Comparison of ENCODE assay signal across 11 cellular contexts in genomic region chr11:11976476-11977187, GRCh38. TPM values are rescaled to one million over a fixed set of nuclear protein-coding genes. Genes with fewer than 3 reads are reported as not detected.
DNase-seq lines count a peak whose midpoint lies in the region; ATAC-seq, FAIRE-seq and TF ChIP-seq lines count a peak whose summit lies in the region.
"Had no signal": no experiment of that assay in that cellular context is flagged by ENCODE, and none has a peak within 500 bp of the region (broad histone marks: within the 10 kb centered on the region; RNA-seq: fewer than 3 reads in every experiment).

No MANE protein-coding gene starts in this region.

- ATAC-seq in IMR-90 (ENCODE audit: low read depth) (peak; percentile 0; the same call in 1 of the 2 replicates), HG02571 (IDR thresholded peaks at IDR 0.05; ENCODE audit: unreplicated experiment) (no peak)

- H3K9me1 ChIP-seq in IMR-90 (ENCODE audit: insufficient read depth, low read length) (peaks cover 65% of the 10 kb centered on the region), keratinocyte (ENCODE audit: control insufficient read depth, extremely low read depth, insufficient read depth, low read length) (no peaks in the 10 kb centered on the region)

- POLR2A ChIA-PET in IMR-90 (lab: Charles Lee; ENCODE audit: unreplicated experiment), result interaction anchor here (0.6 to 0.8 kb wide), 3 partner anchors 111 to 1150 kb away, joined by 3 to 4 read pairs (median 3); no protein-coding TSS in a partner anchor

- peak overlapping the region; percentile 83 for H2BK15ac ChIP-seq in IMR-90 (ENCODE audit: low read depth, low read length)

- in situ Hi-C loops in IMR-90 (cut with MboI; ENCODE audit: low sequenced_read_pairs) (no loop called here), mammary epithelial cell (cut with MboI; ENCODE audit: low sequenced_read_pairs in 2 of 2) (no loop called here)

- H3K4me3 ChIP-seq in IMR-90 (ENCODE audit: insufficient read depth, low read depth, low read length) (no peak overlapping the region), mammary epithelial cell (replicated peaks in 1 of 3; ENCODE audit: insufficient read depth in 1 of 3, low read depth in 2 of 3, low read length in 3 of 3) (no peak overlapping the region), keratinocyte (ENCODE audit: control insufficient read depth in 2 of 3, extremely low read depth in 1 of 3, insufficient read depth in 2 of 3, low read depth in 1 of 3, low read length in 3 of 3) (no peak overlapping the region), smooth muscle cell (no peak overlapping the region)
- H3K4me3 ChIP-seq: pancreas had no signal

- DNase-seq in IMR-90 (no peak), mammary epithelial cell (no peak), keratinocyte (ENCODE audit: low read depth, low spot score) (no peak), smooth muscle cell (lab: John Stamatoyannopoulos, UW; ENCODE audit: unreplicated experiment) (no peak), NCI-H2107 treated with DMSO at 0.1 percent for 48 hours (lab: John Stamatoyannopoulos, UW; ENCODE audit: unreplicated experiment) (no peak), D341Med (ENCODE audit: low spot score) (no peak)
- DNase-seq in NK-92 treated with Interleukin-12 subunit alpha and Interleukin-12 subunit beta, amount 100 ng/mL, for 24 hours (lab: John Stamatoyannopoulos, UW), result no peak
- DNase-seq: OCI-M1; stimulated activated CD8-positive, alpha-beta memory T cell treated with anti-CD3 and anti-CD28 coated beads, Interleukin-4, amount 100 ng/mL, for 48 hours had no signal

- no peak for TF ChIP-seq RAD21 in IMR-90 (IDR thresholded peaks at IDR 0.05; ENCODE audit: low read length)

- peak overlapping the region; percentile 97 for H3K14ac ChIP-seq in IMR-90 (replicated peaks; ENCODE audit: low read depth, low read length)

- H2AK9ac ChIP-seq in IMR-90 (replicated peaks; ENCODE audit: low read depth, low read length, poor library complexity), result peak overlapping the region; percentile 96

- no peaks in the 10 kb centered on the region for H3K27me3 ChIP-seq in IMR-90 (ENCODE audit: control insufficient read depth, insufficient read depth, low read length)
- no peaks in the 10 kb centered on the region for H3K27me3 ChIP-seq in mammary epithelial cell (ENCODE audit: insufficient read depth, low read length)
- H3K27me3 ChIP-seq in keratinocyte (ENCODE audit: control insufficient read depth, extremely low read depth, insufficient read depth, low read length), result no peaks in the 10 kb centered on the region
- no peaks in the 10 kb centered on the region for H3K27me3 ChIP-seq in smooth muscle cell (ENCODE audit: low read depth)
- H3K27me3 ChIP-seq: pancreas had no signal

- peaks cover 2% of the 10 kb centered on the region for H3F3A ChIP-seq in smooth muscle cell (ENCODE audit: low read depth)

- TF ChIP-seq POLR2A in IMR-90 (IDR thresholded peaks at IDR 0.05; ENCODE audit: low read depth, low read length), result no peak

- H2AFZ ChIP-seq in IMR-90 (replicated peaks; ENCODE audit: low read length, poor library complexity), result peak overlapping the region; percentile 44
- peak overlapping the region; percentile 19 for H2AFZ ChIP-seq in mammary epithelial cell (ENCODE audit: low read depth, low read length)
- H2AFZ ChIP-seq in keratinocyte (ENCODE audit: control insufficient read depth, low read length), result no peak overlapping the region
- H2AFZ ChIP-seq in smooth muscle cell (ENCODE audit: low read depth), result no peak overlapping the region

- H3K79me1 ChIP-seq in IMR-90 (ENCODE audit: low read depth in 1 of 2, low read length in 2 of 2), result peaks cover 52 to 92% of the 10 kb centered on the region in 2 experiments

- H3K27ac ChIP-seq in IMR-90 (ENCODE audit: insufficient read depth, low read length), result peak overlapping the region; percentile 90
- peak overlapping the region; percentile 47 for H3K27ac ChIP-seq in mammary epithelial cell (ENCODE audit: insufficient read depth, low read depth, low read length)
- peak overlapping the region; percentile 61 for H3K27ac ChIP-seq in keratinocyte (ENCODE audit: control insufficient read depth, insufficient read depth, low read length)
- peak overlapping the region; percentile 83 for H3K27ac ChIP-seq in smooth muscle cell (ENCODE audit: low read depth)

- peaks cover 7% of the 10 kb centered on the region; the same call in 1 of the 2 replicates for H4K20me1 ChIP-seq in IMR-90 (ENCODE audit: insufficient read depth, low read length)
- no peaks in the 10 kb centered on the region for H4K20me1 ChIP-seq in mammary epithelial cell (ENCODE audit: insufficient read depth, low read length)
- no peaks in the 10 kb centered on the region for H4K20me1 ChIP-seq in keratinocyte (ENCODE audit: control insufficient read depth, extremely low read depth, insufficient read depth, low read length)
- H4K20me1 ChIP-seq in smooth muscle cell (ENCODE audit: low read depth), result no peaks in the 10 kb centered on the region

- CTCF ChIA-PET in IMR-90 (lab: Yijun Ruan, JAX) (interaction anchor here (0.9 to 1.2 kb wide), 2 partner anchors 10 to 45 kb away, joined by 3 to 5 read pairs; no protein-coding TSS in a partner anchor), mammary epithelial cell (lab: Charles Lee; ENCODE audit: low non-redundant PET) (interaction anchor here (0.6 kb wide), 1 partner anchor 29 kb away, joined by 4 read pairs; no protein-coding TSS in a partner anchor)

- no peaks in the 10 kb centered on the region for H3K9me3 ChIP-seq in IMR-90 (ENCODE audit: control insufficient read depth, insufficient read depth, low read length)
- H3K9me3 ChIP-seq in mammary epithelial cell (replicated peaks; ENCODE audit: insufficient read depth, low read length), result no peaks in the 10 kb centered on the region
- no peaks in the 10 kb centered on the region for H3K9me3 ChIP-seq in keratinocyte (ENCODE audit: control insufficient read depth, low read depth, low read length)
- H3K9me3 ChIP-seq in smooth muscle cell (replicated peaks; ENCODE audit: low read depth), result no peaks in the 10 kb centered on the region
- H3K9me3 ChIP-seq: pancreas had no signal

- H3K56ac ChIP-seq in IMR-90 (ENCODE audit: extremely low read depth, insufficient read depth, low read length), result peak overlapping the region; percentile 97

- no peak for TF ChIP-seq CTCF in IMR-90 (conservative IDR thresholded peaks at IDR 0.05; ENCODE audit: low read depth, low read length)
- TF ChIP-seq CTCF in mammary epithelial cell (conservative IDR thresholded peaks at IDR 0.05 in 1 of 2, IDR thresholded peaks at IDR 0.05 in 1 of 2; ENCODE audit: extremely low read depth in 1 of 2, insufficient read depth in 1 of 2, low read depth in 1 of 2, low read length in 2 of 2), result no peak
- peak in 1 of 3 experiments; percentile 26 for TF ChIP-seq CTCF in keratinocyte (optimal IDR thresholded peaks at IDR 0.05 in 1 of 3, IDR thresholded peaks at IDR 0.05 in 1 of 3, conservative IDR thresholded peaks at IDR 0.05 in 1 of 3; ENCODE audit: extremely low read depth in 1 of 3, insufficient read depth in 2 of 3, low read length in 3 of 3)
- TF ChIP-seq CTCF in smooth muscle cell (IDR thresholded peaks at IDR 0.05; ENCODE audit: borderline replicate concordance, insufficient read depth, poor library complexity, severe bottlenecking), result no peak

- H3K79me2 ChIP-seq in mammary epithelial cell (ENCODE audit: insufficient read depth, low read length), result peaks cover 17% of the 10 kb centered on the region
- peaks cover 30% of the 10 kb centered on the region for H3K79me2 ChIP-seq in keratinocyte (ENCODE audit: control insufficient read depth, insufficient read depth, low read length)
- H3K79me2 ChIP-seq in smooth muscle cell (ENCODE audit: low read depth), result no peaks in the 10 kb centered on the region

- peak overlapping the region; percentile 96 for H3K23ac ChIP-seq in IMR-90 (ENCODE audit: low read depth, low read length)

- H3K9ac ChIP-seq in IMR-90 (ENCODE audit: low read depth, low read length), result peak overlapping the region; percentile 70
- H3K9ac ChIP-seq in mammary epithelial cell (ENCODE audit: insufficient read depth, low read length), result peak overlapping the region; percentile 36
- peak overlapping the region; percentile 17 for H3K9ac ChIP-seq in keratinocyte (ENCODE audit: control insufficient read depth, extremely low read depth, insufficient read depth, low read length)
- H3K9ac ChIP-seq in smooth muscle cell (ENCODE audit: low read depth), result peak overlapping the region; percentile 5

- peak overlapping the region; percentile 51 for H3K18ac ChIP-seq in IMR-90 (ENCODE audit: low read depth, low read length)

- intact Hi-C loops in IMR-90 (cut with micrococcal nuclease) (no loop called here), mammary epithelial cell (cut with micrococcal nuclease) (no loop called here)

- FAIRE-seq in keratinocyte (lab: Jason Lieb, UNC), result peak; percentile 81
- FAIRE-seq: pancreas had no signal

- dilution Hi-C loops in IMR-90 (cut with HindIII; ENCODE audit: low sequenced_read_pairs, unreplicated experiment) (no loop called here), mammary epithelial cell (cut with HindIII; ENCODE audit: low sequenced_read_pairs) (no loop called here), keratinocyte (cut with MboI; ENCODE audit: extremely low pct_ligation_motif_present, low sequenced_read_pairs) (no loop called here)

- H3K4ac ChIP-seq in IMR-90 (ENCODE audit: low read depth, low read length), result peak overlapping the region; percentile 99

- H2BK120ac ChIP-seq in IMR-90 (ENCODE audit: low read depth, low read length), result peak overlapping the region; percentile 99

- peak overlapping the region; percentile 70 to 97 for H4K8ac ChIP-seq in IMR-90 (ENCODE audit: low read depth in 2 of 2, low read length in 2 of 2)

- BruUV-seq in IMR-90 (replicated peaks; lab: Mats Ljungman, UMichigan) (no TSS peak), mammary epithelial cell (replicated peaks; lab: Mats Ljungman, UMichigan) (TSS peak; percentile 23)

- H3K4me1 ChIP-seq in IMR-90 (ENCODE audit: control insufficient read depth, insufficient read depth, low read length), result peaks cover 67% of the 10 kb centered on the region
- H3K4me1 ChIP-seq in mammary epithelial cell (ENCODE audit: insufficient read depth, low read length), result peaks cover 67% of the 10 kb centered on the region
- peaks cover 63% of the 10 kb centered on the region for H3K4me1 ChIP-seq in keratinocyte (ENCODE audit: control insufficient read depth, extremely low read depth, insufficient read depth, low read length)
- H3K4me1 ChIP-seq in smooth muscle cell (ENCODE audit: low read depth), result peaks cover 29% of the 10 kb centered on the region

- peak overlapping the region; percentile 97 for H2AK5ac ChIP-seq in IMR-90 (ENCODE audit: low read depth, low read length)

- H4K91ac ChIP-seq in IMR-90 (ENCODE audit: insufficient read depth, low read depth, low read length), result peak overlapping the region; percentile 95

- 43% methylated on average over 4 of the region's 7 CpGs; no CpG with 5 or more reads in 1 of the 2 experiments for WGBS in IMR-90 (ENCODE audit: extremely low coverage in 2 of 2, insufficient read length in 1 of 2), 2 experiments
- WGBS in mammary epithelial cell (ENCODE audit: low coverage, missing lambda C conversion rate), result 15% methylated on average over 6 of the region's 7 CpGs
- 80% methylated on average over 7 of the region's 7 CpGs for WGBS in smooth muscle cell (ENCODE audit: low lambda C conversion rate)

- H4K5ac ChIP-seq in IMR-90 (ENCODE audit: low read depth, low read length), result peak overlapping the region; percentile 72

- peak overlapping the region; percentile 92 for H2BK20ac ChIP-seq in IMR-90 (ENCODE audit: low read depth, low read length)

- peak overlapping the region; percentile 47 for H3K4me2 ChIP-seq in IMR-90 (ENCODE audit: low read depth, low read length)
- peak overlapping the region; percentile 59 for H3K4me2 ChIP-seq in mammary epithelial cell (ENCODE audit: insufficient read depth, low read depth, low read length)
- H3K4me2 ChIP-seq in keratinocyte (ENCODE audit: control insufficient read depth, extremely low read depth, insufficient read depth, low read depth, low read length), result peak overlapping the region; percentile 74
- H3K4me2 ChIP-seq in smooth muscle cell, result peak overlapping the region; percentile 73

- peak overlapping the region; percentile 92 for H2BK5ac ChIP-seq in IMR-90 (ENCODE audit: low read depth, low read length, poor library complexity, severe bottlenecking)

- H3K36me3 ChIP-seq in IMR-90 (ENCODE audit: control insufficient read depth, insufficient read depth, low read length), result peaks cover 16% of the 10 kb centered on the region
- H3K36me3 ChIP-seq in mammary epithelial cell (ENCODE audit: insufficient read depth, low read length), result peaks cover 6% of the 10 kb centered on the region
- H3K36me3 ChIP-seq in keratinocyte (ENCODE audit: control insufficient read depth in 2 of 2, extremely low read depth in 1 of 2, insufficient read depth in 2 of 2, low read length in 2 of 2), result peaks cover 15 to 29% of the 10 kb centered on the region in 2 experiments
- no peaks in the 10 kb centered on the region for H3K36me3 ChIP-seq in smooth muscle cell (ENCODE audit: low read depth)
- H3K36me3 ChIP-seq: pancreas had no signal

RNA-seq across cellular contexts. Expression of gene DKK3, which starts 31.8 kb away (rescaled TPM):
- 348 and 453 TPM in 2 replicates for total RNA-seq in IMR-90 (2012; rRNA removed)
- polyA plus RNA-seq in IMR-90 (2012; rRNA removed), result 838 and 964 TPM in 2 replicates
- 812 and 1,206 TPM in 2 replicates for polyA plus RNA-seq in IMR-90 (2012; cell fraction: cytosol; rRNA removed)
- polyA plus RNA-seq in IMR-90 (2012; cell fraction: nucleus; rRNA removed; ENCODE audit: low replicate concordance), result 383 and 412 TPM in 2 replicates
- total RNA-seq in mammary epithelial cell, result 100 to 1,000 TPM; 299 to 771 TPM
- polyA plus RNA-seq in mammary epithelial cell, result 326 TPM
- 122 TPM for polyA minus RNA-seq in mammary epithelial cell
- 712 to 984 TPM (median 777 TPM) in 3 replicates for polyA plus RNA-seq in keratinocyte
- polyA plus RNA-seq in keratinocyte (2011; ENCODE audit: low read depth), result 449 TPM
- 673 and 675 TPM in 2 replicates for polyA plus RNA-seq in keratinocyte (2011; cell fraction: cytosol; rRNA removed)
- 1,006 and 1,193 TPM in 2 replicates for polyA plus RNA-seq in keratinocyte (2011; cell fraction: nucleus; rRNA removed)
- 451 and 482 TPM in 2 replicates for polyA plus RNA-seq in keratinocyte (2012; ENCODE audit: low replicate concordance)
- 466 to 661 TPM (median 564 TPM) in 3 replicates for polyA minus RNA-seq in keratinocyte
- 657 TPM for polyA minus RNA-seq in keratinocyte (2011; cell fraction: cytosol; rRNA and poly(A)+ RNA removed)
- polyA minus RNA-seq in keratinocyte (2011; cell fraction: nucleus; rRNA and poly(A)+ RNA removed), result 427 and 766 TPM in 2 replicates
- total RNA-seq in smooth muscle cell, result 112 and 113 TPM in 2 replicates
- 100 and 105 TPM in 2 replicates for polyA plus RNA-seq in smooth muscle cell

Comparison
In these comparisons a context has a peak if more than half of its experiments do, and no peak if none do; other contexts are left out.
1. H2AFZ ChIP-seq: peak in IMR-90 (single experiment) and mammary epithelial cell (single experiment); none in keratinocyte (single experiment) and smooth muscle cell (single experiment).
2. H3K9ac ChIP-seq: peak in every context shown above with its lines; median percentile 70 in IMR-90; 36 in mammary epithelial cell; 17 in keratinocyte; 5 in smooth muscle cell.
3. Peak in every context shown above with its lines, with median percentiles within 50 percentile points of each other: H3K27ac ChIP-seq and H3K4me2 ChIP-seq.